1 cellular context compared by ENCODE assay signal in the genomic region with DNA sequence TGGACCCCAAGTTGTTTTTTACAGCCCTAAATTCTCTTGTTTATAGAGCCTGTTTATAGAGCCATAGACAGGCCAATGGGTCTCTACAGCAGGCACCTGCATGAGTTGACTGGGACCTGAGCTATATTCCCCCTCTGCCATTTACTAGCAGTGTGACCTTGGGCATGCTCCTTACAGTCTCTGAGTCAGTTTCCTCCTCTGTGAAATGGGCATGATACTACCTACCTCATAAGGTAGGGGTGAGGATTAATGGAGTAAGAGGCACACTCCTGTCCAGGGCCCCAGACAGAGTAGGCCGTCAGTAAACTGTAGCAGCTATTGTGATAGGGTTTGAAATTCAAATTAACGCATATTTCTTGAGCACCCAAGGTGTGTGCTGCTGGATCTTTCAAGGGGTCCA.
TF ChIP-seq lines count a peak whose summit lies in the region.

No MANE protein-coding gene starts in this region.

TF ChIP-seq in WTC11, 78 proteins besides CTCF, POLR2A, EP300 and RAD21 (continued from another document):
- TF ChIP-seq, protein P1, sequence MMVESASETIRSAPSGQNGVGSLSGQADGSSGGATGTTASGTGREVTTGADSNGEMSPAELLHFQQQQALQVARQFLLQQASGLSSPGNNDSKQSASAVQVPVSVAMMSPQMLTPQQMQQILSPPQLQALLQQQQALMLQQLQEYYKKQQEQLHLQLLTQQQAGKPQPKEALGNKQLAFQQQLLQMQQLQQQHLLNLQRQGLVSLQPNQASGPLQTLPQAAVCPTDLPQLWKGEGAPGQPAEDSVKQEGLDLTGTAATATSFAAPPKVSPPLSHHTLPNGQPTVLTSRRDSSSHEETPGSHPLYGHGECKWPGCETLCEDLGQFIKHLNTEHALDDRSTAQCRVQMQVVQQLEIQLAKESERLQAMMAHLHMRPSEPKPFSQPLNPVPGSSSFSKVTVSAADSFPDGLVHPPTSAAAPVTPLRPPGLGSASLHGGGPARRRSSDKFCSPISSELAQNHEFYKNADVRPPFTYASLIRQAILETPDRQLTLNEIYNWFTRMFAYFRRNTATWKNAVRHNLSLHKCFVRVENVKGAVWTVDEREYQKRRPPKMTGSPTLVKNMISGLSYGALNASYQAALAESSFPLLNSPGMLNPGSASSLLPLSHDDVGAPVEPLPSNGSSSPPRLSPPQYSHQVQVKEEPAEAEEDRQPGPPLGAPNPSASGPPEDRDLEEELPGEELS (CRISPR knock-in tag; IDR thresholded peaks at IDR 0.05): no peak
- TF ChIP-seq GTF2I (CRISPR knock-in tag; conservative IDR thresholded peaks at IDR 0.05): no peak
- TF ChIP-seq, protein P2, sequence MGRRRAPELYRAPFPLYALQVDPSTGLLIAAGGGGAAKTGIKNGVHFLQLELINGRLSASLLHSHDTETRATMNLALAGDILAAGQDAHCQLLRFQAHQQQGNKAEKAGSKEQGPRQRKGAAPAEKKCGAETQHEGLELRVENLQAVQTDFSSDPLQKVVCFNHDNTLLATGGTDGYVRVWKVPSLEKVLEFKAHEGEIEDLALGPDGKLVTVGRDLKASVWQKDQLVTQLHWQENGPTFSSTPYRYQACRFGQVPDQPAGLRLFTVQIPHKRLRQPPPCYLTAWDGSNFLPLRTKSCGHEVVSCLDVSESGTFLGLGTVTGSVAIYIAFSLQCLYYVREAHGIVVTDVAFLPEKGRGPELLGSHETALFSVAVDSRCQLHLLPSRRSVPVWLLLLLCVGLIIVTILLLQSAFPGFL (CRISPR knock-in tag; IDR thresholded peaks at IDR 0.05; ENCODE audit: borderline replicate concordance): no peak
- TF ChIP-seq, protein P3, sequence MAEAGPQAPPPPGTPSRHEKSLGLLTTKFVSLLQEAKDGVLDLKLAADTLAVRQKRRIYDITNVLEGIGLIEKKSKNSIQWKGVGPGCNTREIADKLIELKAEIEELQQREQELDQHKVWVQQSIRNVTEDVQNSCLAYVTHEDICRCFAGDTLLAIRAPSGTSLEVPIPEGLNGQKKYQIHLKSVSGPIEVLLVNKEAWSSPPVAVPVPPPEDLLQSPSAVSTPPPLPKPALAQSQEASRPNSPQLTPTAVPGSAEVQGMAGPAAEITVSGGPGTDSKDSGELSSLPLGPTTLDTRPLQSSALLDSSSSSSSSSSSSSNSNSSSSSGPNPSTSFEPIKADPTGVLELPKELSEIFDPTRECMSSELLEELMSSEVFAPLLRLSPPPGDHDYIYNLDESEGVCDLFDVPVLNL (CRISPR knock-in tag; IDR thresholded peaks at IDR 0.05; ENCODE audit: borderline replicate concordance, low read depth): no peak
